In genomic region chr5:88140396-88140862, GRCh38 we compare ENCODE assay signal across 9 cellular contexts.
DNase-seq lines count a peak whose midpoint lies in the region; ATAC-seq and TF ChIP-seq lines count a peak whose summit lies in the region.
"Had no signal": no experiment of that assay in that cellular context is flagged by ENCODE, and none has a peak within 500 bp of the region (broad histone marks: within the 10 kb centered on the region; RNA-seq: fewer than 3 reads in every experiment).

No MANE protein-coding gene starts in this region.

- peaks cover 32% of the 10 kb centered on the region for H3K27me3 ChIP-seq in CD8-positive, alpha-beta memory T cell (ENCODE audit: insufficient read depth, low read length, poor library complexity, severe bottlenecking)
- H3K27me3 ChIP-seq in left ventricle myocardium inferior (ENCODE audit: low read depth): peaks cover 50% of the 10 kb centered on the region

- CTCF ChIA-PET in CD8-positive, alpha-beta memory T cell (lab: Charles Lee): no interaction called here
- CTCF ChIA-PET in RWPE1 (lab: Yijun Ruan, JAX): interaction anchor here (1.1 to 1.6 kb wide), 2 partner anchors 462 to 551 kb away, joined by 3 to 7 read pairs; no protein-coding TSS in a partner anchor

- peak overlapping the region; percentile 49 for H3K4me3 ChIP-seq in CD8-positive, alpha-beta memory T cell (ENCODE audit: low read length)
- peak overlapping the region; percentile 68 for H3K4me3 ChIP-seq in left ventricle myocardium inferior

- H3K27me3 Mint-ChIP-seq in CD8-positive, alpha-beta memory T cell: peaks cover 20% of the 10 kb centered on the region in 2 donors

- no peak for TF ChIP-seq CTCF in RWPE1 (conservative IDR thresholded peaks at IDR 0.05; ENCODE audit: low read depth)
- TF ChIP-seq CTCF in left ventricle myocardium inferior (IDR thresholded peaks at IDR 0.05; ENCODE audit: borderline replicate concordance): no peak

- no peak overlapping the region for H3K27ac ChIP-seq in CD8-positive, alpha-beta memory T cell (ENCODE audit: low read depth, low read length)
- H3K27ac ChIP-seq in RWPE1 (no peak overlapping the region), left ventricle myocardium inferior (replicated peaks) (peak overlapping the region; percentile 56)

- intact Hi-C loops in left ventricle myocardium inferior (cut with micrococcal nuclease): loop anchor here (10.0 kb wide), 1 partner anchor 544 kb away; no protein-coding TSS in a partner anchor
- intact Hi-C loops in posterior cingulate gyrus (cut with DNase I): loop anchor here (1.0 to 10.0 kb wide), 4 partner anchors 196 to 542 kb away; no protein-coding TSS in a partner anchor

- H3K9me3 ChIP-seq in CD8-positive, alpha-beta memory T cell (ENCODE audit: low read length): no peaks in the 10 kb centered on the region
- H3K9me3 ChIP-seq in left ventricle myocardium inferior (replicated peaks): no peaks in the 10 kb centered on the region

- no peak for DNase-seq in CD8-positive, alpha-beta memory T cell
- peak; percentile 24 for DNase-seq in RWPE1 (ENCODE audit: low spot score)
- DNase-seq in left ventricle myocardium inferior: no peak
- peak in 9 of 10 donors; percentile 34 to 89 (median 47) for DNase-seq in posterior cingulate gyrus
- no peak for DNase-seq in stimulated activated CD4-positive, alpha-beta T cell treated with anti-CD3 and anti-CD28 coated beads, Interleukin-4, amount 100 ng/mL, for 1 hour
- no peak for DNase-seq in NCI-H1417 treated with DMSO at 0.1 percent for 48 hours (lab: John Stamatoyannopoulos, UW)
- DNase-seq: activated naive CD8-positive, alpha-beta T cell treated with anti-CD3 and anti-CD28 coated beads, Interleukin-2, amount 10 ng/mL, durations not matched to agents 7 days and 5 days had no signal

- no peaks in the 10 kb centered on the region for H3K36me3 Mint-ChIP-seq in CD8-positive, alpha-beta memory T cell

- H3K36me3 ChIP-seq in CD8-positive, alpha-beta memory T cell (ENCODE audit: insufficient read depth, low read length): no peaks in the 10 kb centered on the region
- no peaks in the 10 kb centered on the region for H3K36me3 ChIP-seq in left ventricle myocardium inferior

- peaks cover 25% of the 10 kb centered on the region for H3K4me1 ChIP-seq in CD8-positive, alpha-beta memory T cell (ENCODE audit: insufficient read depth, low read length)
- peaks cover 48% of the 10 kb centered on the region for H3K4me1 ChIP-seq in left ventricle myocardium inferior

- ATAC-seq in HG03045 (IDR thresholded peaks at IDR 0.05; ENCODE audit: unreplicated experiment) (no peak), HG03520 (IDR thresholded peaks at IDR 0.05; ENCODE audit: unreplicated experiment) (no peak)

- POLR2A ChIA-PET in CD8-positive, alpha-beta memory T cell (lab: Charles Lee): no interaction called here
- POLR2A ChIA-PET in RWPE1 (lab: Yijun Ruan, JAX; ENCODE audit: low non-redundant PET): no interaction called here

- no peak overlapping the region for H3K4me3 Mint-ChIP-seq in CD8-positive, alpha-beta memory T cell
- H3K4me3 Mint-ChIP-seq: activated naive CD8-positive, alpha-beta T cell treated with anti-CD3 and anti-CD28 coated beads, Interleukin-2, amount 10 ng/mL, durations not matched to agents 7 days and 5 days had no signal

- peaks cover 10 to 19% (median 16%) of the 10 kb centered on the region in 5 donors for H3K9me3 Mint-ChIP-seq in CD8-positive, alpha-beta memory T cell
- H3K9me3 Mint-ChIP-seq: activated naive CD8-positive, alpha-beta T cell treated with anti-CD3 and anti-CD28 coated beads, Interleukin-2, amount 10 ng/mL, durations not matched to agents 7 days and 5 days had no signal

- H3K27ac Mint-ChIP-seq in CD8-positive, alpha-beta memory T cell: no peak overlapping the region
- H3K27ac Mint-ChIP-seq: activated naive CD8-positive, alpha-beta T cell treated with anti-CD3 and anti-CD28 coated beads, Interleukin-2, amount 10 ng/mL, durations not matched to agents 7 days and 5 days had no signal

- peaks cover 0 to 11% (median 0%) of the 10 kb centered on the region in 3 donors for H3K4me1 Mint-ChIP-seq in CD8-positive, alpha-beta memory T cell

Comparison
In these comparisons a context has a peak if more than half of its experiments do, and no peak if none do; other contexts are left out.
1. DNase-seq: peak in RWPE1 (single experiment) and posterior cingulate gyrus (9 of 10); none in CD8-positive, alpha-beta memory T cell (0 of 5), left ventricle myocardium inferior (single experiment), stimulated activated CD4-positive, alpha-beta T cell treated with anti-CD3 and anti-CD28 coated beads, Interleukin-4, amount 100 ng/mL, for 1 hour (single experiment) and NCI-H1417 treated with DMSO at 0.1 percent for 48 hours (single experiment).